In the genomic region with DNA sequence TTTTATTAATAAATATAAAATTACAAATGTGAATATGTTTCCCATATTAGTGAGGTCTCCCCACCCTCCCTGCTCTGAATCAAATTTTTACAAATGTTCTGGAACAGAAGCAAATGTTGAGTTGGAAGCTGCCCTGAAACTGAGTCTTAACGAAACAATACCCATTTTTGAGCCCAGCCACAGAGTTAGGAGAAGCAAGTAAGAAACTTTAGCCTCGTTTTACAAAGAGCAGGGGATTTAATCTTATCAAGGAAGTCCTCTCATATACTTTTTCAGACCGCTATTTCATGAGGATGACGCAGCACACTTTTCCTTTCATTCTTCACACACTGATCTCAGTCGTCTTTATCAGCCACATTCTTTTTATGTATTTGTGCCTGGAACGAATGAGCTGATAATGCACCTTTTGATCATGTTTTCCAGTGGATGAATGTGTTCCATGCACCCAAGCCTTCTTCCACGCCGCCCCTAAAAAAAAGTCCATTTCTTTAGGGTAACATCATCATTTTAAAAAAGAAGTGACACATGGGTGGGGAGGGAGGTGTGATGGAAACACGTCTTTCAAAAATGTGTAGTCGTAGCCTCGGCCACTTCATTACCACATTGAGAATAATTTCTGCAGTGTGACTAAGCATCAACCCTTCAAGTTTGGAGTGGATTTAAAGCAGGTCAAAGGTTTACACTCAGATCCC, we compare ENCODE assay signal across 1 cellular context.
TF ChIP-seq lines count a peak whose summit lies in the region.

No MANE protein-coding gene starts in this region.

TF ChIP-seq in GM12878, 131 proteins besides CTCF, POLR2A, EP300 and RAD21 (continued from another document):
- TF ChIP-seq NBN (IDR thresholded peaks at IDR 0.05) (0 out of 2 replicates have a peak, but pooled peaks have one; percentile 0), PML (IDR thresholded peaks at IDR 0.05; ENCODE audit: low read length) (no peak), FOXM1 (IDR thresholded peaks at IDR 0.05; ENCODE audit: low read depth, low read length) (0 out of 2 replicates have a peak, but pooled peaks have one; percentile 0)
